In genomic region chr20:62089393-62089792, GRCh38 we compare ENCODE assay signal across 1 cellular context.
TF ChIP-seq lines count a peak whose summit lies in the region.

No MANE protein-coding gene starts in this region.

TF ChIP-seq in IMR-90, 13 proteins besides CTCF, POLR2A, EP300 and RAD21:
- no peak for TF ChIP-seq SMC3 (IDR thresholded peaks at IDR 0.05; ENCODE audit: low read depth, low read length)
- TF ChIP-seq CEBPB (IDR thresholded peaks at IDR 0.05; ENCODE audit: low read depth, low read length): no peak
- TF ChIP-seq RCOR1 (IDR thresholded peaks at IDR 0.05; ENCODE audit: insufficient replicate concordance, low read length): no peak
- TF ChIP-seq NFE2L2 (IDR thresholded peaks at IDR 0.05; ENCODE audit: low read depth, low read length): no peak
- TF ChIP-seq MXI1 (IDR thresholded peaks at IDR 0.05; ENCODE audit: borderline replicate concordance, low read depth, low read length): no peak
- TF ChIP-seq ELK1 (IDR thresholded peaks at IDR 0.05; ENCODE audit: borderline replicate concordance, low read depth, low read length): no peak
- TF ChIP-seq FOS (IDR thresholded peaks at IDR 0.05; ENCODE audit: low read depth, low read length): no peak
- TF ChIP-seq MAFK (IDR thresholded peaks at IDR 0.05; ENCODE audit: low read depth, low read length): no peak
